ENCODE assay signal across 8 cellular contexts in the genomic region with DNA sequence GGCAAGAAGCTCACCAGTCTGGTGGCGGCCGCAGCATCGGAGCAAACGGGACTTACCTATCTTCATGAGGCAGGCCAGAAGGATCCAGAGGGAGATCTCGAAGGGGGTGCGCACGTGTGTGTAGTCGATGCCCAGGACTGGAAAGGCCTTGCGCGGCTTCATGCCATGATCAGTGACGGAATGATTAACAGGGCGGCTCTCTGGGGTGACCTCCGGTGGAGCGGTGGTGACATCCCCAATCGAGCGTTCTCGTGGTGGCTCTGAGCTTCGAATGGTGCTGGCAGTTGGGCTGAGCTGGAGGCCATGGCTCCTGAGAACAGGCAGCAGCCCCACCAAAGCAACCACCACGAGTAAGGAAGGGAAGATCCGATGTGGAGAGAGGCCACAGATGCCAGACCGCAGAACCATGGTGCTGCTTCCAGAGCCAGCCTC. TPM values are rescaled to one million over a fixed set of nuclear protein-coding genes. Genes with fewer than 3 reads are reported as not detected.
A peak's percentile ranks its signal among the peaks of the same experiment; 100 is the strongest.
DNase-seq lines count a peak whose midpoint lies in the region; ATAC-seq, FAIRE-seq and TF ChIP-seq lines count a peak whose summit lies in the region.

No MANE protein-coding gene starts in this region.

- no peaks in the 10 kb centered on the region for H3K27me3 Mint-ChIP-seq in T-helper 17 cell

- H3K27ac Mint-ChIP-seq in T-helper 17 cell: peak overlapping the region; percentile 98

- FAIRE-seq in GM12891 (lab: Jason Lieb, UNC): no peak

- ATAC-seq in T-helper 17 cell: no peak

- H3K4me3 ChIP-seq in foreskin fibroblast (ENCODE audit: low read depth in 1 of 2, low read length in 2 of 2) (peak overlapping the region; percentile 75 to 77), skeletal muscle cell (ENCODE audit: low read depth, low read length) (peak overlapping the region; percentile 65)

- peaks cover 39% of the 10 kb centered on the region for H3K4me1 Mint-ChIP-seq in T-helper 17 cell

- TF ChIP-seq POLR2A in GM12891 (IDR thresholded peaks at IDR 0.05; ENCODE audit: low read depth, low read length): 0 out of 2 replicates have a peak, but pooled peaks have one; percentile 7

- TF ChIP-seq CTCF in foreskin fibroblast (IDR thresholded peaks at IDR 0.05; ENCODE audit: low read depth, low read length): no peak

- H3K4me3 Mint-ChIP-seq in T-helper 17 cell: peak overlapping the region; percentile 95

- no peak for DNase-seq in GM12891 (ENCODE audit: insufficient read length, low spot score)
- DNase-seq in T-helper 17 cell: no peak
- DNase-seq in foreskin fibroblast: no peak
- no peak for DNase-seq in skeletal muscle cell (ENCODE audit: low read depth)
- no peak for DNase-seq in NCI-H146 (lab: John Stamatoyannopoulos, UW)
- DNase-seq in NCI-H187 (lab: John Stamatoyannopoulos, UW): no peak
- DNase-seq in stimulated activated CD8-positive, alpha-beta memory T cell treated with anti-CD3 and anti-CD28 coated beads, Interleukin-4, amount 100 ng/mL, for 48 hours: no peak
- no peak for DNase-seq in inferior parietal cortex (ENCODE audit: extremely low spot score)

- peaks cover 2% of the 10 kb centered on the region for H3K36me3 Mint-ChIP-seq in T-helper 17 cell (ENCODE audit: low read depth)

- no peaks in the 10 kb centered on the region for H3K9me3 ChIP-seq in T-helper 17 cell (ENCODE audit: control insufficient read depth, low read length, poor library complexity, severe bottlenecking)

TF ChIP-seq in GM12891, 5 proteins besides CTCF, POLR2A, EP300 and RAD21:
- TF ChIP-seq POU2F2 (IDR thresholded peaks at IDR 0.05; ENCODE audit: low read depth, low read length) (no peak), SPI1 (IDR thresholded peaks at IDR 0.05; ENCODE audit: low read depth, low read length) (no peak), POLR2AphosphoS5 (IDR thresholded peaks at IDR 0.05; ENCODE audit: low read depth, low read length) (no peak), PAX5 (IDR thresholded peaks at IDR 0.05; ENCODE audit: insufficient read depth, low read length, severe bottlenecking) (no peak), TAF1 (IDR thresholded peaks at IDR 0.05; ENCODE audit: low read depth, low read length) (no peak)

RNA-seq across cellular contexts. Expression of a gene that starts 1.0 kb away (rescaled TPM):
- polyA plus RNA-seq in GM12891 (2012; ENCODE audit: low read depth, missing spikeins): 8.9 TPM
- total RNA-seq in T-helper 17 cell: 10 to 100 TPM; 21.4 to 30.4 TPM
